Comparison of ENCODE assay signal across 21 cellular contexts in the genomic region with DNA sequence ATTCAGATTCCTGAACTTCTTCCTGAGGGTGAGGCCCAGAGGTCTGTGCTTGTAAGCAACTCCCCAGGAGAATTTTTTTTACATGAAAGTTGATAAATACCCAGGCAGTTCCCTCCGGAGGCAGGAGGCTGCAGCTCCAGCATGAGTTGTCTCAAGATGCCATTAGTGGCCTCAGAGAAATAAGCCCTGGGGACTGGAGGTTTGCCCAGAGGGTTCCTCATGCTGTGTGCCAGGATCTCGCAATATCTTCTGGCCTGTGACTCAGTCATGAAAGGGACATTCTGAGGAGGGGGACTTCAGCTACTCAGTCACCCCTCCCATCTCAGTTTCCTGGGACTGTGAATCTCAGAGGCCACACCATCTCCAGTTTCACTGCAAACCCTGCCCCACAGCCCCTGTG. TPM values are rescaled to one million over a fixed set of nuclear protein-coding genes. Genes with fewer than 3 reads are reported as not detected.
DNase-seq lines count a peak whose midpoint lies in the region; ATAC-seq and TF ChIP-seq lines count a peak whose summit lies in the region.
"Had no signal": no experiment of that assay in that cellular context is flagged by ENCODE, and none has a peak within 500 bp of the region (broad histone marks: within the 10 kb centered on the region; RNA-seq: fewer than 3 reads in every experiment).

No MANE protein-coding gene starts in this region.

- BruUV-seq in A673 (replicated peaks; lab: Mats Ljungman, UMichigan) = no TSS peak

- POLR2A ChIA-PET in A673 (lab: Charles Lee; ENCODE audit: low non-redundant PET) = no interaction called here

- H3K4me2 ChIP-seq in GM23248 (ENCODE audit: unreplicated experiment) = no peak overlapping the region
- H3K4me2 ChIP-seq: A549, GM23338 had no signal

- no peaks in the 10 kb centered on the region for H3K9me2 ChIP-seq in GM23248 (ENCODE audit: insufficient read depth)

- H3K79me2 ChIP-seq in GM23248 (ENCODE audit: insufficient read depth) = no peaks in the 10 kb centered on the region

- 14% methylated on average over 2 of the region's 2 CpGs for WGBS in GM23248 (ENCODE audit: low coverage in 1 of 2, low lambda C conversion rate in 2 of 2, missing lambda C conversion rate in 2 of 2), 2 experiments
- WGBS in heart left ventricle, 4 donors = 63 to 73% (median 68%) methylated on average over 1 to 2 of the region's 2 CpGs

- no peak overlapping the region for H3K9ac ChIP-seq in GM23248

- H2AFZ ChIP-seq in GM23248 = no peak overlapping the region
- H2AFZ ChIP-seq: GM23338 had no signal

- H3K36me3 ChIP-seq in A673 (ENCODE audit: insufficient read depth, low read length, poor library complexity, severe bottlenecking) (no peaks in the 10 kb centered on the region), GM23248 (ENCODE audit: low read depth) (no peaks in the 10 kb centered on the region), heart left ventricle (no peaks in the 10 kb centered on the region)
- H3K36me3 ChIP-seq: brain microvascular endothelial cell had no signal

- H3F3A ChIP-seq in GM23248 (ENCODE audit: insufficient read depth) = peaks cover 9% of the 10 kb centered on the region; the same call in 1 of the 2 replicates

- H3K27me3 ChIP-seq in A673 (replicated peaks; ENCODE audit: insufficient read depth, low read depth, low read length, poor library complexity) (no peaks in the 10 kb centered on the region), GM23248 (replicated peaks; ENCODE audit: insufficient read depth) (no peaks in the 10 kb centered on the region), heart left ventricle (no peaks in the 10 kb centered on the region)
- H3K27me3 ChIP-seq: brain microvascular endothelial cell had no signal

- H3K27ac ChIP-seq in A673 (ENCODE audit: low read depth, low read length, poor library complexity, severe bottlenecking) = no peak overlapping the region
- H3K27ac ChIP-seq in GM23248 = no peak overlapping the region
- no peak overlapping the region for H3K27ac ChIP-seq in heart left ventricle
- H3K27ac ChIP-seq: brain microvascular endothelial cell had no signal

- intact Hi-C loops in A673 (cut with micrococcal nuclease; ENCODE audit: unreplicated experiment) = no loop called here
- intact Hi-C loops in left colon (cut with DNase I, micrococcal nuclease) = no loop called here
- intact Hi-C loops in heart left ventricle (cut with DNase I) = no loop called here

- TF ChIP-seq POLR2A in heart left ventricle (IDR thresholded peaks at IDR 0.05) = no peak

- CTCF ChIA-PET in A673 (lab: Charles Lee) = no interaction called here

- H3K4me3 ChIP-seq in A673 (ENCODE audit: low read depth, low read length, poor library complexity, severe bottlenecking) = no peak overlapping the region
- H3K4me3 ChIP-seq in GM23248 = no peak overlapping the region
- no peak overlapping the region for H3K4me3 ChIP-seq in foreskin fibroblast (ENCODE audit: low read depth in 1 of 2, low read length in 2 of 2)
- no peak overlapping the region for H3K4me3 ChIP-seq in heart left ventricle
- H3K4me3 ChIP-seq: A549, GM23338 had no signal

- DNase-seq in A673 (ENCODE audit: low spot score) (peak; percentile 17), GM23248 (peak; percentile 64), T1000 (lab: John Stamatoyannopoulos, UW) (peak; percentile 53), foreskin fibroblast (peak; percentile 3 to 7), HUDEP-2 (lab: John Stamatoyannopoulos, UW; ENCODE audit: unreplicated experiment in 76 of 76) (no peak), NCI-H1105 (lab: John Stamatoyannopoulos, UW) (no peak), left colon (no peak), heart left ventricle (no peak)
- DNase-seq: brain microvascular endothelial cell; CD4-positive, alpha-beta memory T cell; cortex of kidney; DMS153; naive thymus-derived CD4-positive, alpha-beta T cell; NCI-H146; posterior cingulate gyrus; stimulated activated CD4-positive, alpha-beta T cell treated with anti-CD3 and anti-CD28 coated beads, Interleukin-2, amount 100 ng/mL, for 48 hours; T-helper 9 cell had no signal

- TF ChIP-seq CTCF in A673 (conservative IDR thresholded peaks at IDR 0.05; ENCODE audit: low read depth, low read length) (no peak), foreskin fibroblast (IDR thresholded peaks at IDR 0.05; ENCODE audit: low read depth, low read length) (no peak), heart left ventricle (IDR thresholded peaks at IDR 0.05) (no peak)

- no peaks in the 10 kb centered on the region for H3K4me1 ChIP-seq in A673 (ENCODE audit: insufficient read depth, low read length, poor library complexity, severe bottlenecking)
- peaks cover 13% of the 10 kb centered on the region for H3K4me1 ChIP-seq in GM23248 (ENCODE audit: insufficient read depth)
- peaks cover 0 to 8% (median 0%) of the 10 kb centered on the region in 12 donors for H3K4me1 ChIP-seq in heart left ventricle

- no peaks in the 10 kb centered on the region for H4K20me1 ChIP-seq in GM23248 (ENCODE audit: insufficient read depth)

- ATAC-seq in left colon (no peak), heart left ventricle (no peak)
- ATAC-seq: A549; activated CD4-positive, CD25-positive, alpha-beta regulatory T cell treated with anti-CD3 and anti-CD28 coated beads, Interleukin-2, amount 50 U/mL, for 24 hours; activated naive CD4-positive, alpha-beta T cell treated with anti-CD3 and anti-CD28 coated beads, Interleukin-2, amount 50 U/mL, for 72 hours; GM23338; naive thymus-derived CD4-positive, alpha-beta T cell had no signal

- H3K9me3 ChIP-seq in A673 (ENCODE audit: low read depth, low read length, poor library complexity, severe bottlenecking) (no peaks in the 10 kb centered on the region), GM23248 (ENCODE audit: low read depth) (no peaks in the 10 kb centered on the region), heart left ventricle (no peaks in the 10 kb centered on the region)
- H3K9me3 ChIP-seq: A549 had no signal

- in situ Hi-C loops in GM23248 (cut with MboI) = no loop called here

RNA-seq across cellular contexts. Expression of a gene that starts 49.9 kb away (rescaled TPM):
- total RNA-seq in A673 (2021) (9.8 and 13.8 TPM in 2 replicates), left colon (under 1 TPM in 1 of 2 donors, not detected in 1; 0.28 TPM), heart left ventricle (1 to 10 TPM in 1 of 9 donors, under 1 TPM in 5, not detected in 3; 0.22 to 1.8 (median 0.39) TPM)
- total RNA-seq in GM23248 (2014; rRNA removed; shearing (Covaris generic)) = 0.11 TPM in 1 of 2 replicates, not detected in the other
- polyA plus RNA-seq in GM23248 (2016; fragmentation: Nextera tagmentation; extraction: Ambion mirVana) (0.43 and 0.51 TPM in 2 replicates), heart left ventricle (under 1 TPM; 0.15 to 0.33 TPM)
- total RNA-seq: activated naive CD4-positive, alpha-beta T cell treated with anti-CD3 and anti-CD28 coated beads, Interleukin-2, amount 50 U/mL, for 72 hours; CD4-positive, alpha-beta memory T cell; naive thymus-derived CD4-positive, alpha-beta T cell had no signal
- polyA plus RNA-seq: CD4-positive, alpha-beta memory T cell; naive thymus-derived CD4-positive, alpha-beta T cell had no signal

Comparison
In these comparisons a context has a peak if more than half of its experiments do, and no peak if none do; other contexts are left out.
1. DNase-seq: peak in A673 (single experiment), GM23248 (single experiment), T1000 (single experiment) and foreskin fibroblast (2 of 2); none in HUDEP-2 (0 of 76), NCI-H1105 (single experiment), left colon (0 of 2) and heart left ventricle (0 of 5).